ENCODE assay signal across 26 cellular contexts in genomic region chr11:43954241-43954640, GRCh38.
"Had no signal": no experiment of that assay in that cellular context is flagged by ENCODE, and none has a peak within 500 bp of the region (broad histone marks: within the 10 kb centered on the region; RNA-seq: fewer than 3 reads in every experiment).

No MANE protein-coding gene starts in this region.

- H3K27ac ChIP-seq: adrenal gland, SK-N-MC, VCaP had no signal

- H3K4me3 ChIP-seq: adrenal gland, MG63, SK-N-MC had no signal

- H3K36me3 Mint-ChIP-seq: activated naive CD8-positive, alpha-beta T cell treated with anti-CD3 and anti-CD28 coated beads, Interleukin-2, amount 10 ng/mL, durations not matched to agents 7 days and 5 days had no signal

- H3K9me3 ChIP-seq: adrenal gland had no signal

- DNase-seq: activated CD4-positive, alpha-beta T cell treated with anti-CD3 and anti-CD28 coated beads for 36 hours; activated CD4-positive, alpha-beta T cell treated with anti-CD3 and anti-CD28 coated beads, Interleukin-2, amount 50 U/mL, for 1 hour; activated CD8-positive, alpha-beta memory T cell treated with anti-CD3 and anti-CD28 coated beads, Interleukin-2, amount 50 U/mL, for 48 hours; activated CD8-positive, alpha-beta T cell treated with anti-CD3 and anti-CD28 coated beads for 36 hours; activated naive CD4-positive, alpha-beta T cell treated with anti-CD3 and anti-CD28 coated beads, Interleukin-2, amount 50 U/mL, for 16 hours; activated naive CD8-positive, alpha-beta T cell treated with anti-CD3 and anti-CD28 coated beads, Interleukin-2, amount 10 ng/mL, durations not matched to agents 7 days and 5 days; activated T-cell treated with anti-CD3 and anti-CD28 coated beads, Interleukin-2, amount 50 U/mL, for 1 hour; anterior cingulate cortex; cerebellar nuclear complex; MG63; MV-4-11; NCI-H1105; NCI-H1436; NCI-H1694 treated with DMSO at 0.1 percent for 48 hours; NCI-H2029 treated with DMSO at 0.1 percent for 48 hours; NCI-H345; NCI-H510A; NCI-H526 treated with DMSO at 0.1 percent for 48 hours; NCI-H82; NK-92 treated with Interleukin-12 subunit alpha and Interleukin-12 subunit beta, amount 100 ng/mL, for 24 hours; SHP77 treated with DMSO at 0.1 percent for 48 hours; T-helper 1 cell had no signal

- FAIRE-seq: RCC 7860 had no signal

- H3K9me3 Mint-ChIP-seq: activated CD8-positive, alpha-beta T cell treated with anti-CD3 and anti-CD28 coated beads for 36 hours; activated naive CD8-positive, alpha-beta T cell treated with anti-CD3 and anti-CD28 coated beads, Interleukin-2, amount 10 ng/mL, durations not matched to agents 7 days and 5 days had no signal

- H3K27ac Mint-ChIP-seq: activated CD4-positive, alpha-beta T cell treated with anti-CD3 and anti-CD28 coated beads for 36 hours; activated CD8-positive, alpha-beta T cell treated with anti-CD3 and anti-CD28 coated beads for 36 hours; activated naive CD8-positive, alpha-beta T cell treated with anti-CD3 and anti-CD28 coated beads, Interleukin-2, amount 10 ng/mL, durations not matched to agents 7 days and 5 days had no signal

- H3K4me1 Mint-ChIP-seq: activated CD4-positive, alpha-beta T cell treated with anti-CD3 and anti-CD28 coated beads for 36 hours; activated naive CD8-positive, alpha-beta T cell treated with anti-CD3 and anti-CD28 coated beads, Interleukin-2, amount 10 ng/mL, durations not matched to agents 7 days and 5 days had no signal

- H3K4me3 Mint-ChIP-seq: activated CD4-positive, alpha-beta T cell treated with anti-CD3 and anti-CD28 coated beads for 36 hours; activated CD8-positive, alpha-beta T cell treated with anti-CD3 and anti-CD28 coated beads for 36 hours; activated naive CD8-positive, alpha-beta T cell treated with anti-CD3 and anti-CD28 coated beads, Interleukin-2, amount 10 ng/mL, durations not matched to agents 7 days and 5 days had no signal

- H3K27me3 ChIP-seq: adrenal gland had no signal

- H3K36me3 ChIP-seq: adrenal gland, MG63 had no signal
